In genomic region chr7:46015107-46015868, GRCh38 we compare ENCODE assay signal across 14 cellular contexts.
DNase-seq lines count a peak whose midpoint lies in the region; ATAC-seq and TF ChIP-seq lines count a peak whose summit lies in the region.
"Had no signal": no experiment of that assay in that cellular context is flagged by ENCODE, and none has a peak within 500 bp of the region (broad histone marks: within the 10 kb centered on the region; RNA-seq: fewer than 3 reads in every experiment).

No MANE protein-coding gene starts in this region.

- no peaks in the 10 kb centered on the region for H4K20me1 ChIP-seq in BLaER1

- no peaks in the 10 kb centered on the region for H3K9me3 Mint-ChIP-seq in endothelial cell (ENCODE audit: unreplicated experiment)

- H3K9ac ChIP-seq in BLaER1, result no peak overlapping the region
- H3K9ac ChIP-seq in mesenchymal stem cell (ENCODE audit: low read length), result no peak overlapping the region

- no peaks in the 10 kb centered on the region for H3K27me3 ChIP-seq in BLaER1
- H3K27me3 ChIP-seq in mesenchymal stem cell (ENCODE audit: control insufficient read depth in 1 of 2, insufficient read depth in 1 of 2, low read length in 2 of 2), result no peaks in the 10 kb centered on the region

- H3K18ac ChIP-seq in mesenchymal stem cell (ENCODE audit: low read depth in 1 of 2, low read length in 2 of 2), result peak overlapping the region; percentile 2 to 79

- no peak overlapping the region for H3K23ac ChIP-seq in mesenchymal stem cell (ENCODE audit: low read length in 2 of 2)

- no peaks in the 10 kb centered on the region for H3K27me3 Mint-ChIP-seq in endothelial cell (ENCODE audit: unreplicated experiment)
- H3K27me3 Mint-ChIP-seq: activated CD4-positive, alpha-beta memory T cell treated with anti-CD3 and anti-CD28 coated beads for 36 hours had no signal

- H2BK15ac ChIP-seq in mesenchymal stem cell (ENCODE audit: low read depth, poor library complexity, severe bottlenecking), result peak overlapping the region; percentile 88

- H3K27ac ChIP-seq in BLaER1 (no peak overlapping the region), mesenchymal stem cell (ENCODE audit: low read length, poor library complexity, severe bottlenecking) (peak overlapping the region; percentile 37)
- H3K27ac ChIP-seq: C4-2B had no signal

- peak overlapping the region; percentile 93 for H4K8ac ChIP-seq in mesenchymal stem cell (ENCODE audit: low read length)

- H3K4ac ChIP-seq in mesenchymal stem cell (ENCODE audit: low read depth in 1 of 2, low read length in 2 of 2), result peak overlapping the region; percentile 52 to 53

- no peak overlapping the region for H3K4me3 ChIP-seq in BLaER1
- H3K4me3 ChIP-seq in NB4 (ENCODE audit: low read depth, low read length), result no peak overlapping the region
- H3K4me3 ChIP-seq in mesenchymal stem cell (ENCODE audit: insufficient read depth in 1 of 2, low read depth in 1 of 2, low read length in 2 of 2), result no peak overlapping the region
- H3K4me3 ChIP-seq: GM12878 had no signal

- H3K9me3 ChIP-seq in BLaER1, result no peaks in the 10 kb centered on the region
- H3K9me3 ChIP-seq in mesenchymal stem cell (ENCODE audit: control insufficient read depth, low read length), result no peaks in the 10 kb centered on the region

- peaks cover 11% of the 10 kb centered on the region for H3K4me1 ChIP-seq in BLaER1
- peaks cover 8% of the 10 kb centered on the region for H3K4me1 ChIP-seq in mesenchymal stem cell (ENCODE audit: control insufficient read depth, insufficient read depth, low read depth, low read length)

- H4K91ac ChIP-seq in mesenchymal stem cell (ENCODE audit: low read length), result peak overlapping the region; percentile 93

- H3K79me1 ChIP-seq in mesenchymal stem cell (replicated peaks; ENCODE audit: low read length, poor library complexity, severe bottlenecking), result no peaks in the 10 kb centered on the region

- H3K14ac ChIP-seq in mesenchymal stem cell (ENCODE audit: low read length in 2 of 2), result no peak overlapping the region

- H2BK120ac ChIP-seq in mesenchymal stem cell (ENCODE audit: low read depth, low read length), result peak overlapping the region; percentile 2

- TF ChIP-seq CTCF in NB4 (IDR thresholded peaks at IDR 0.05; ENCODE audit: low read depth, low read length), result no peak
- TF ChIP-seq CTCF in endothelial cell (IDR thresholded peaks at IDR 0.05; ENCODE audit: unreplicated experiment), result no peak

- ATAC-seq in GM21576 (IDR thresholded peaks at IDR 0.05; ENCODE audit: unreplicated experiment), result no peak
- ATAC-seq in GM19328 (IDR thresholded peaks at IDR 0.05; ENCODE audit: unreplicated experiment), result no peak
- ATAC-seq: esophagus mucosa, GM12878 had no signal

- H2BK5ac ChIP-seq in mesenchymal stem cell (ENCODE audit: low read depth, low read length, poor library complexity, severe bottlenecking), result no peak overlapping the region

- peak overlapping the region; percentile 59 to 91 for H2BK12ac ChIP-seq in mesenchymal stem cell (ENCODE audit: low read length in 2 of 2)

- DNase-seq in NB4 (ENCODE audit: low read depth) (peak; percentile 9), endothelial cell (ENCODE audit: low spot score) (peak; percentile 37), mesenchymal stem cell (peak; percentile 95), Ammon's horn (ENCODE audit: low spot score) (no peak), pons (ENCODE audit: low spot score) (no peak)
- DNase-seq: activated CD4-positive, alpha-beta memory T cell treated with anti-CD3 and anti-CD28 coated beads for 36 hours; amygdala; NCI-H1930 had no signal

- peak overlapping the region; percentile 33 for H3K4me2 ChIP-seq in BLaER1
- H3K4me2 ChIP-seq in mesenchymal stem cell (ENCODE audit: low read length, poor library complexity, severe bottlenecking), result peak overlapping the region; percentile 44

- no peak overlapping the region for H3K4me3 Mint-ChIP-seq in endothelial cell (ENCODE audit: unreplicated experiment)
- H3K4me3 Mint-ChIP-seq: activated CD4-positive, alpha-beta memory T cell treated with anti-CD3 and anti-CD28 coated beads for 36 hours had no signal

- no peaks in the 10 kb centered on the region for H3K36me3 ChIP-seq in BLaER1
- no peaks in the 10 kb centered on the region for H3K36me3 ChIP-seq in mesenchymal stem cell (ENCODE audit: control insufficient read depth in 1 of 2, insufficient read depth in 2 of 2, low read depth in 1 of 2, low read length in 2 of 2)

- WGBS in mesenchymal stem cell, result 23% methylated on average over 11 of the region's 13 CpGs

- H3K36me3 Mint-ChIP-seq in endothelial cell (ENCODE audit: low read depth, unreplicated experiment), result no peaks in the 10 kb centered on the region
- H3K36me3 Mint-ChIP-seq: activated CD4-positive, alpha-beta memory T cell treated with anti-CD3 and anti-CD28 coated beads for 36 hours had no signal

- no peak for TF ChIP-seq POLR2A in NB4 (IDR thresholded peaks at IDR 0.05; ENCODE audit: extremely low read depth, insufficient read length)

- H2AFZ ChIP-seq in mesenchymal stem cell (ENCODE audit: low read depth, low read length), result peak overlapping the region; percentile 49

- H3K27ac Mint-ChIP-seq in endothelial cell (ENCODE audit: unreplicated experiment), result no peak overlapping the region
- H3K27ac Mint-ChIP-seq: activated CD4-positive, alpha-beta memory T cell treated with anti-CD3 and anti-CD28 coated beads for 36 hours had no signal

- H3K4me1 Mint-ChIP-seq in endothelial cell (ENCODE audit: unreplicated experiment), result no peaks in the 10 kb centered on the region

- no peak overlapping the region for H2AK5ac ChIP-seq in mesenchymal stem cell (ENCODE audit: low read length, severe bottlenecking)

Comparison
In these comparisons a context has a peak if more than half of its experiments do, and no peak if none do; other contexts are left out.
1. DNase-seq: peak in NB4 (single experiment), endothelial cell (single experiment) and mesenchymal stem cell (single experiment); none in Ammon's horn (single experiment) and pons (single experiment).